12 cellular contexts compared by ENCODE assay signal in the genomic region with DNA sequence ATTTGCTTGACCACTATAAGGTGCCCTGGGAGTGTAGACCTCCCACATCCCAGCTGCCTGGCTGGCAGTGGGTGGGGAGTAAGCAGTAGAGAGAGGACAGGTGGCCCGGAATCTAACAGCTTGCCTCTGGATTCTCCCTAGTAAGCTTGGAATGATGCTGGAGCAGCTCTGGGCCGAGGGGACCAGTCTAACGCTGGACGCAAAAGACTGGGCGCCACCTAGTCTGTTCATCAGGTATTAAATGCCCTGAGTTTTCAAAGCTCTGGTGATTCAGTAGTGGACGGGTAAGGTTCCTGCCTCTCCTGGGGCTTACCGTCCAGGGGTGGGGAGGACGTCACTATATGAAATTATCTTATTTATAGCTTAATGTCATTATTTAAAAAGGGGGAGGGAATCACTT. TPM values are rescaled to one million over a fixed set of nuclear protein-coding genes. Genes with fewer than 3 reads are reported as not detected.
DNase-seq lines count a peak whose midpoint lies in the region; ATAC-seq lines count a peak whose summit lies in the region.
"Had no signal": no experiment of that assay in that cellular context is flagged by ENCODE, and none has a peak within 500 bp of the region (broad histone marks: within the 10 kb centered on the region; RNA-seq: fewer than 3 reads in every experiment).

No MANE protein-coding gene starts in this region.

- no peaks in the 10 kb centered on the region for H3K36me3 Mint-ChIP-seq in activated naive CD4-positive, alpha-beta T cell treated with anti-CD3 and anti-CD28 coated beads, Interleukin-2, amount 50 U/mL, for 24 hours
- H3K36me3 Mint-ChIP-seq in activated naive CD8-positive, alpha-beta T cell treated with anti-CD3 and anti-CD28 coated beads for 36 hours: no peaks in the 10 kb centered on the region
- H3K36me3 Mint-ChIP-seq: CD4-positive, CD25-positive, alpha-beta regulatory T cell had no signal

- intact Hi-C loops in left colon (cut with DNase I, micrococcal nuclease): no loop called here

- H3K9me3 Mint-ChIP-seq in activated naive CD4-positive, alpha-beta T cell treated with anti-CD3 and anti-CD28 coated beads, Interleukin-2, amount 50 U/mL, for 24 hours: no peaks in the 10 kb centered on the region
- no peaks in the 10 kb centered on the region for H3K9me3 Mint-ChIP-seq in activated naive CD8-positive, alpha-beta T cell treated with anti-CD3 and anti-CD28 coated beads for 36 hours
- H3K9me3 Mint-ChIP-seq: T-helper 1 cell treated with Interleukin-12 subunit alpha and Interleukin-12 subunit beta and Interleukin-4 antibody, amounts not matched to agents 30 μg/mL and 1 μg/mL, for 36 hours had no signal

- H3K4me1 Mint-ChIP-seq in activated naive CD4-positive, alpha-beta T cell treated with anti-CD3 and anti-CD28 coated beads, Interleukin-2, amount 50 U/mL, for 24 hours: peaks cover 5% of the 10 kb centered on the region
- no peaks in the 10 kb centered on the region for H3K4me1 Mint-ChIP-seq in activated naive CD8-positive, alpha-beta T cell treated with anti-CD3 and anti-CD28 coated beads for 36 hours

- peaks cover 38% of the 10 kb centered on the region for H3K27me3 Mint-ChIP-seq in activated naive CD4-positive, alpha-beta T cell treated with anti-CD3 and anti-CD28 coated beads, Interleukin-2, amount 50 U/mL, for 24 hours
- peaks cover 63% of the 10 kb centered on the region for H3K27me3 Mint-ChIP-seq in activated naive CD8-positive, alpha-beta T cell treated with anti-CD3 and anti-CD28 coated beads for 36 hours

- no peak for DNase-seq in activated naive CD4-positive, alpha-beta T cell treated with Interleukin-2 at 50 U/mL for 16 hours
- no peak for DNase-seq in activated naive CD8-positive, alpha-beta T cell treated with anti-CD3 and anti-CD28 coated beads for 36 hours
- peak in 1 of 2 donors; percentile 32 for DNase-seq in left colon
- no peak for DNase-seq in NOMO-1 treated with DMSO at 0.1 percent for 48 hours (lab: John Stamatoyannopoulos, UW; ENCODE audit: unreplicated experiment)
- DNase-seq in T-helper 1 cell: no peak
- DNase-seq: CD4-positive, CD25-positive, alpha-beta regulatory T cell; IMR-90 had no signal

- peak overlapping the region; percentile 47 for H3K4me3 Mint-ChIP-seq in activated naive CD4-positive, alpha-beta T cell treated with anti-CD3 and anti-CD28 coated beads, Interleukin-2, amount 50 U/mL, for 24 hours
- H3K4me3 Mint-ChIP-seq in activated naive CD8-positive, alpha-beta T cell treated with anti-CD3 and anti-CD28 coated beads for 36 hours: peak overlapping the region; percentile 6
- H3K4me3 Mint-ChIP-seq: CD4-positive, CD25-positive, alpha-beta regulatory T cell; T-helper 1 cell treated with Interleukin-12 subunit alpha and Interleukin-12 subunit beta and Interleukin-4 antibody, amounts not matched to agents 30 μg/mL and 1 μg/mL, for 36 hours had no signal

- no peak overlapping the region for H3K27ac Mint-ChIP-seq in activated naive CD4-positive, alpha-beta T cell treated with anti-CD3 and anti-CD28 coated beads, Interleukin-2, amount 50 U/mL, for 24 hours
- no peak overlapping the region for H3K27ac Mint-ChIP-seq in activated naive CD8-positive, alpha-beta T cell treated with anti-CD3 and anti-CD28 coated beads for 36 hours
- H3K27ac Mint-ChIP-seq: CD4-positive, CD25-positive, alpha-beta regulatory T cell; T-helper 1 cell treated with Interleukin-12 subunit alpha and Interleukin-12 subunit beta and Interleukin-4 antibody, amounts not matched to agents 30 μg/mL and 1 μg/mL, for 36 hours had no signal

- ATAC-seq in left colon (peak; percentile 58), HG03175 (IDR thresholded peaks at IDR 0.05; ENCODE audit: unreplicated experiment) (no peak), GM19397 (IDR thresholded peaks at IDR 0.05; ENCODE audit: unreplicated experiment) (no peak)

RNA-seq across cellular contexts. Expression of a gene that starts 0.6 kb away (rescaled TPM):
- not detected for total RNA-seq in activated naive CD8-positive, alpha-beta T cell treated with anti-CD3 and anti-CD28 coated beads for 36 hours
- total RNA-seq in left colon: 1 to 10 TPM; 1.7 to 7.0 TPM
- total RNA-seq: ascending aorta; CD4-positive, CD25-positive, alpha-beta regulatory T cell; IMR-90 had no signal
